In the genomic region with DNA sequence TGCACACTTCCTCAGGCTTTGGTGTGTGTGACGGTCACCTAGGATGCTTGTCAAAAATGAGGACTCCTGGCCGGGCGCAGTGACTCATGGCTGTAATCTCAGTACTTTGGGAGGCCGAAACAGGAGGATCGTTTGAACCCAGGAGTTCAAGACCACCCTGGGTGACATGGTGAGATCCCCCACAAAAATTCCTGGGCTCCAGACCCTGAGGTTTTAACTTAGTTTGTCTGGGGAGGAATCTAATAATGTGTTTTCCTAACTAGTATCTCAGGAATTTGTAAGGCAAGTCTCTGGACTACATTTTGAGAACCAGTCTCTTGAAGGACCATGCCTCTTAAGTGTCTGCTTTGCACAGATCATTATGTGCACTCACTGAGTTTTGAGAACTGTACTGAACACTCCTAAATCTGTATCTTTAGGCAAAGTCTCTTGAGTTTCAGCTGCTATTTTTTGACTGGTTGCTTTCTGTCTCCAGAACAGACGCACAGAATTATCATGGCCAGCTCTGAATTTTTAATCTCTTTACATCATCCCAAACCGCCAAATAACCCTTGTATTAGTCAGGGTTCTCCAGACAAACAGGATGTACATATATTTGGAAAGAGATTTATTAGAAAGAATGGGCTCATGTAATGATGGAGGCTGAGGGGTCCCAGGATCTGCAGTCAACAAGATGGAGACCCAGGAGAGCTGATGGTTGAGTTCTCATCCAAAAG, we compare ENCODE assay signal across 11 cellular contexts. TPM values are rescaled to one million over a fixed set of nuclear protein-coding genes. Genes with fewer than 3 reads are reported as not detected.
A peak's percentile ranks its signal among the peaks of the same experiment; 100 is the strongest.
DNase-seq lines count a peak whose midpoint lies in the region; ATAC-seq and TF ChIP-seq lines count a peak whose summit lies in the region.
"Had no signal": no experiment of that assay in that cellular context is flagged by ENCODE, and none has a peak within 500 bp of the region (broad histone marks: within the 10 kb centered on the region; RNA-seq: fewer than 3 reads in every experiment).

No MANE protein-coding gene starts in this region.

- H3K27ac ChIP-seq in GM23248 (0 out of 2 replicates have a peak overlapping the region, but pooled peaks have one; percentile 15), RWPE2 (ENCODE audit: poor library complexity, severe bottlenecking) (peak overlapping the region; percentile 1)
- H3K27ac ChIP-seq: cardiac muscle cell, esophagus squamous epithelium, skin epidermis had no signal

- no peaks in the 10 kb centered on the region for H3K36me3 Mint-ChIP-seq in type B pancreatic cell
- H3K36me3 Mint-ChIP-seq: activated naive CD4-positive, alpha-beta T cell treated with anti-CD3 and anti-CD28 coated beads, Interleukin-2, amount 50 U/mL, for 24 hours had no signal

- no peaks in the 10 kb centered on the region for H3K36me3 ChIP-seq in GM23248 (ENCODE audit: low read depth)
- H3K36me3 ChIP-seq in RWPE2 (ENCODE audit: low read depth) = no peaks in the 10 kb centered on the region
- H3K36me3 ChIP-seq: cardiac muscle cell, esophagus squamous epithelium had no signal

- H3F3A ChIP-seq in GM23248 (ENCODE audit: insufficient read depth) = no peaks in the 10 kb centered on the region

- H3K9me3 ChIP-seq in GM23248 (ENCODE audit: low read depth) (no peaks in the 10 kb centered on the region), RWPE2 (ENCODE audit: severe bottlenecking) (no peaks in the 10 kb centered on the region)
- H3K9me3 ChIP-seq: esophagus squamous epithelium had no signal

- H3K27me3 ChIP-seq in GM23248 (replicated peaks; ENCODE audit: insufficient read depth) = no peaks in the 10 kb centered on the region
- H3K27me3 ChIP-seq in RWPE2 (ENCODE audit: insufficient read depth, poor library complexity, severe bottlenecking) = no peaks in the 10 kb centered on the region
- H3K27me3 ChIP-seq: cardiac muscle cell, esophagus squamous epithelium had no signal

- peaks cover 4% of the 10 kb centered on the region for H3K4me1 Mint-ChIP-seq in type B pancreatic cell (ENCODE audit: unreplicated experiment)
- H3K4me1 Mint-ChIP-seq: activated naive CD4-positive, alpha-beta T cell treated with anti-CD3 and anti-CD28 coated beads, Interleukin-2, amount 50 U/mL, for 24 hours had no signal

- peaks cover 4% of the 10 kb centered on the region for H3K9me3 Mint-ChIP-seq in type B pancreatic cell
- H3K9me3 Mint-ChIP-seq: activated naive CD4-positive, alpha-beta T cell treated with anti-CD3 and anti-CD28 coated beads, Interleukin-2, amount 50 U/mL, for 24 hours had no signal

- no peak overlapping the region for H3K4me2 ChIP-seq in GM23248 (ENCODE audit: unreplicated experiment)

- 26 to 33% methylated on average over 7 of the region's 7 CpGs for WGBS in GM23248 (ENCODE audit: low coverage in 1 of 2, low lambda C conversion rate in 2 of 2, missing lambda C conversion rate in 2 of 2), 2 experiments

- no peaks in the 10 kb centered on the region for H4K20me1 ChIP-seq in GM23248 (ENCODE audit: insufficient read depth)

- no peak overlapping the region for H3K9ac ChIP-seq in GM23248

- peak; percentile 35 for DNase-seq in GM23248
- DNase-seq in RWPE2 (ENCODE audit: low spot score) = no peak
- DNase-seq in fibroblast of peridontal ligament (ENCODE audit: extremely low read depth) = peak; percentile 44
- no peak for DNase-seq in type B pancreatic cell (ENCODE audit: extremely low spot score, unreplicated experiment)
- DNase-seq in NCI-H1092 treated with DMSO at 0.1 percent for 48 hours (lab: John Stamatoyannopoulos, UW) = no peak
- DNase-seq in NCI-H1105 (lab: John Stamatoyannopoulos, UW) = no peak
- no peak for DNase-seq in stimulated activated CD4-positive, alpha-beta T cell treated with anti-CD3 and anti-CD28 coated beads, Interleukin-4, amount 100 ng/mL, for 1 hour

- peak; percentile 33; the same call in 1 of the 3 replicates for ATAC-seq in RWPE2 (ENCODE audit: low read depth)

- no peaks in the 10 kb centered on the region for H3K9me2 ChIP-seq in GM23248 (ENCODE audit: insufficient read depth)

- no peaks in the 10 kb centered on the region for H3K27me3 Mint-ChIP-seq in type B pancreatic cell

- no peak overlapping the region for H3K4me3 Mint-ChIP-seq in type B pancreatic cell
- H3K4me3 Mint-ChIP-seq: activated naive CD4-positive, alpha-beta T cell treated with anti-CD3 and anti-CD28 coated beads, Interleukin-2, amount 50 U/mL, for 24 hours had no signal

- no peak overlapping the region for H3K27ac Mint-ChIP-seq in type B pancreatic cell
- H3K27ac Mint-ChIP-seq: activated naive CD4-positive, alpha-beta T cell treated with anti-CD3 and anti-CD28 coated beads, Interleukin-2, amount 50 U/mL, for 24 hours had no signal

- H3K4me1 ChIP-seq in GM23248 (ENCODE audit: insufficient read depth) (peaks cover 12% of the 10 kb centered on the region; the same call in 1 of the 2 replicates), RWPE2 (ENCODE audit: insufficient read depth, poor library complexity, severe bottlenecking) (no peaks in the 10 kb centered on the region)

- H2AFZ ChIP-seq in GM23248 = 0 out of 2 replicates have a peak overlapping the region, but pooled peaks have one; percentile 1

- in situ Hi-C loops in GM23248 (cut with MboI) = loop anchor here (10.0 kb wide), 1 partner anchor 451 kb away; no protein-coding TSS in a partner anchor

- TF ChIP-seq CTCF in RWPE2 (IDR thresholded peaks at IDR 0.05; ENCODE audit: poor library complexity, severe bottlenecking) (peak; percentile 75), type B pancreatic cell (conservative IDR thresholded peaks at IDR 0.05) (peak; percentile 24)

- no peaks in the 10 kb centered on the region for H3K79me2 ChIP-seq in GM23248 (ENCODE audit: insufficient read depth)

- H3K4me3 ChIP-seq in GM23248 = no peak overlapping the region
- H3K4me3 ChIP-seq in RWPE2 (ENCODE audit: severe bottlenecking) = no peak overlapping the region
- H3K4me3 ChIP-seq: cardiac muscle cell, esophagus squamous epithelium, skin epidermis had no signal

RNA-seq across cellular contexts. Expression of gene VANGL1, which starts 45.5 kb away (rescaled TPM):
- 11.7 and 12.9 TPM in 2 replicates for total RNA-seq in GM23248 (2014; rRNA removed; shearing (Covaris generic))
- 13.8 and 14.7 TPM in 2 replicates for polyA plus RNA-seq in GM23248 (2016; fragmentation: Nextera tagmentation; extraction: Ambion mirVana)
- total RNA-seq in type B pancreatic cell (ENCODE audit: low replicate concordance) = 15.3 and 25.6 TPM in 2 replicates

Comparison
In these comparisons a context has a peak if more than half of its experiments do, and no peak if none do; other contexts are left out.
1. DNase-seq: peak in GM23248 (single experiment) and fibroblast of peridontal ligament (single experiment); none in RWPE2 (single experiment), type B pancreatic cell (single experiment), NCI-H1092 treated with DMSO at 0.1 percent for 48 hours (single experiment), NCI-H1105 (single experiment) and stimulated activated CD4-positive, alpha-beta T cell treated with anti-CD3 and anti-CD28 coated beads, Interleukin-4, amount 100 ng/mL, for 1 hour (single experiment).